Comparison of ENCODE assay signal across 1 cellular context in the genomic region with DNA sequence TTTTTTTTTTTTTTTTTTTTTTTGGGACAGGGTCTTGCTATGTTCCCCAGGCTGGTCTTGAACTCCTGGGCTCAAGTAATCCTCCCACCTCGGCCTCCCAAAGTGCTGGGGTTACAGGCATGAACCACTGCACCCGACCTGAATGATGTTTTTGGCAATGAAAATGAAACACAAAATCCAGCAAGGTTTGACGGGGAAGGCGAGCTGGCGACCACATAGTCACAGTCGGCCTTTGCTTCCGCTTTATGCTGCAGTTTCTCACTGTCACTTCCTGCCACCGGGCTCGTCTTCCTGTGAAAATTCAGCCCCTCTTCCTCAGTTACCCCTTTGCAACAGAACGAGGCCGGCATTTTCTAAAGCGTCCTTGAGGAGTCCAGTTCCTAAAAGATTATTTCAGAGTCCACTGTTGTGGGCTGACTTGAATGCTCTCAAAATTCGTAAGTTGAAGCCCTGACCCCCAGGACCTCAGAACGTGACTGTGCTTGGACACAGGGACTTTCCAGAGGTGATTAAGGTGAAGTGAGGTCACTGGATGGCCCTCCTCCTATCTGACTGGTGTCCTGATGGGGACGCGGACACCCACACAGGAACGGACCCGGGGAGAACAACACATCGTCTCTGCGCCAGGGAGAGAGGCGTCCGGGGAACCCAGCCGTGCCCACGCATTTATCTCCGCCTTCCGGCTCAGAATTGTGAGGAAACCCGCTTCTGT.
TF ChIP-seq lines count a peak whose summit lies in the region.

No MANE protein-coding gene starts in this region.

TF ChIP-seq in HepG2, 621 proteins besides CTCF, POLR2A, EP300 and RAD21 (continued from another document and continues in another):
- no peak for TF ChIP-seq ZNF761 (CRISPR knock-in tag; conservative IDR thresholded peaks at IDR 0.05)
- TF ChIP-seq SMARCC2 (IDR thresholded peaks at IDR 0.05): no peak
- TF ChIP-seq ZNF891 (CRISPR knock-in tag; IDR thresholded peaks at IDR 0.05): 0 out of 2 replicates have a peak, but pooled peaks have one; percentile 40
- TF ChIP-seq HDAC6 (IDR thresholded peaks at IDR 0.05; ENCODE audit: low read depth, low read length): no peak
- no peak for TF ChIP-seq SKI (IDR thresholded peaks at IDR 0.05; ENCODE audit: partially characterized antibody)
- TF ChIP-seq MAFG (CRISPR knock-in tag; IDR thresholded peaks at IDR 0.05): no peak
- no peak for TF ChIP-seq HHEX (CRISPR knock-in tag; IDR thresholded peaks at IDR 0.05)
- peak; percentile 79 for TF ChIP-seq ELF1 (CRISPR knock-in tag; IDR thresholded peaks at IDR 0.05)
- TF ChIP-seq MTA3 (CRISPR knock-in tag; IDR thresholded peaks at IDR 0.05): no peak
- TF ChIP-seq, protein P1, sequence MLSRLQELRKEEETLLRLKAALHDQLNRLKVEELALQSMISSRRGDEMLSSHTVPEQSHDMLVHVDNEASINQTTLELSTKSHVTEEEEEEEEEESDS (CRISPR knock-in tag; IDR thresholded peaks at IDR 0.05; ENCODE audit: borderline replicate concordance): no peak
- TF ChIP-seq CBX1 (IDR thresholded peaks at IDR 0.05; ENCODE audit: low read depth): no peak
- TF ChIP-seq, protein P2, sequence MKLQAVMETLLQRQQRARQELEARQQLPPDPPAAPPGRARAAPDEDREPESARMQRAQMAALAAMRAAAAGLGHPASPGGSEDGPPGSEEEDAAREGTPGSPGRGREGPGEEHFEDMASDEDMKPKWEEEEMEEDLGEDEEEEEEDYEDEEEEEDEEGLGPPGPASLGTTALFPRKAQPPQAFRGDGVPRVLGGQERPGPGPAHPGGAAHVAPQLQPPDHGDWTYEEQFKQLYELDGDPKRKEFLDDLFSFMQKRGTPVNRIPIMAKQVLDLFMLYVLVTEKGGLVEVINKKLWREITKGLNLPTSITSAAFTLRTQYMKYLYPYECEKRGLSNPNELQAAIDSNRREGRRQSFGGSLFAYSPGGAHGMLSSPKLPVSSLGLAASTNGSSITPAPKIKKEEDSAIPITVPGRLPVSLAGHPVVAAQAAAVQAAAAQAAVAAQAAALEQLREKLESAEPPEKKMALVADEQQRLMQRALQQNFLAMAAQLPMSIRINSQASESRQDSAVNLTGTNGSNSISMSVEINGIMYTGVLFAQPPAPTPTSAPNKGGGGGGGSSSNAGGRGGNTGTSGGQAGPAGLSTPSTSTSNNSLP (IDR thresholded peaks at IDR 0.05; ENCODE audit: low read depth, low read length): no peak
- TF ChIP-seq, protein P3, sequence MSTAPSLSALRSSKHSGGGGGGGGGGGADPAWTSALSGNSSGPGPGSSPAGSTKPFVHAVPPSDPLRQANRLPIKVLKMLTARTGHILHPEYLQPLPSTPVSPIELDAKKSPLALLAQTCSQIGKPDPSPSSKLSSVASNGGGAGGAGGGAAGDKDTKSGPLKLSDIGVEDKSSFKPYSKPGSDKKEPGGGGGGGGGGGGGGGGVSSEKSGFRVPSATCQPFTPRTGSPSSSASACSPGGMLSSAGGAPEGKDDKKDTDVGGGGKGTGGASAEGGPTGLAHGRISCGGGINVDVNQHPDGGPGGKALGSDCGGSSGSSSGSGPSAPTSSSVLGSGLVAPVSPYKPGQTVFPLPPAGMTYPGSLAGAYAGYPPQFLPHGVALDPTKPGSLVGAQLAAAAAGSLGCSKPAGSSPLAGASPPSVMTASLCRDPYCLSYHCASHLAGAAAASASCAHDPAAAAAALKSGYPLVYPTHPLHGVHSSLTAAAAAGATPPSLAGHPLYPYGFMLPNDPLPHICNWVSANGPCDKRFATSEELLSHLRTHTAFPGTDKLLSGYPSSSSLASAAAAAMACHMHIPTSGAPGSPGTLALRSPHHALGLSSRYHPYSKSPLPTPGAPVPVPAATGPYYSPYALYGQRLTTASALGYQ (CRISPR knock-in tag; IDR thresholded peaks at IDR 0.05): no peak
- TF ChIP-seq ZNF501 (CRISPR knock-in tag; IDR thresholded peaks at IDR 0.05): no peak; the same call in 1 of the 2 replicates
- no peak for TF ChIP-seq ZNF713 (CRISPR knock-in tag; IDR thresholded peaks at IDR 0.05)
- TF ChIP-seq ZFP41 (CRISPR knock-in tag; IDR thresholded peaks at IDR 0.05; ENCODE audit: borderline replicate concordance): no peak
- no peak for TF ChIP-seq ZNF468 (CRISPR knock-in tag; IDR thresholded peaks at IDR 0.05)
- no peak for TF ChIP-seq KLF11 (CRISPR knock-in tag; IDR thresholded peaks at IDR 0.05)
- no peak for TF ChIP-seq NFE2L2 (IDR thresholded peaks at IDR 0.05; ENCODE audit: low read length)
- peak; percentile 74 for TF ChIP-seq GABPA (IDR thresholded peaks at IDR 0.05; ENCODE audit: low read depth, low read length)
- TF ChIP-seq GABPA (CRISPR knock-in tag; IDR thresholded peaks at IDR 0.05; ENCODE audit: low read depth): peak; percentile 92
- TF ChIP-seq YY1 (IDR thresholded peaks at IDR 0.05; ENCODE audit: insufficient read depth, insufficient replicate concordance, low read depth, low read length): no peak
- TF ChIP-seq CREM (IDR thresholded peaks at IDR 0.05): peak; percentile 56; the same call in 1 of the 2 replicates
- TF ChIP-seq CREM (CRISPR knock-in tag; IDR thresholded peaks at IDR 0.05): no peak
- TF ChIP-seq, protein P4, sequence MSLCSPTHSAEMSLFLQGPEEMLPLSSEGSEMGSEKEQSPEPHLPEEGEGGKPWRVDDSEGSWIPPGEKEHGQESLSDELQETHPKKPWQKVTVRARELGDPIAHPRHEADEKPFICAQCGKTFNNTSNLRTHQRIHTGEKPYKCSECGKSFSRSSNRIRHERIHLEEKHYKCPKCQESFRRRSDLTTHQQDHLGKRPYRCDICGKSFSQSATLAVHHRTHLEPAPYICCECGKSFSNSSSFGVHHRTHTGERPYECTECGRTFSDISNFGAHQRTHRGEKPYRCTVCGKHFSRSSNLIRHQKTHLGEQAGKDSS (CRISPR knock-in tag; IDR thresholded peaks at IDR 0.05; ENCODE audit: borderline replicate concordance, low read depth): no peak
- no peak for TF ChIP-seq SNAPC2 (CRISPR knock-in tag; IDR thresholded peaks at IDR 0.05)
- no peak for TF ChIP-seq DNMT1 (CRISPR knock-in tag; IDR thresholded peaks at IDR 0.05)
- TF ChIP-seq ZNF33B (CRISPR knock-in tag; IDR thresholded peaks at IDR 0.05): 0 out of 2 replicates have a peak, but pooled peaks have one; percentile 18
- no peak for TF ChIP-seq ZNF552 (CRISPR knock-in tag; IDR thresholded peaks at IDR 0.05; ENCODE audit: borderline replicate concordance)
- TF ChIP-seq ATF1 (CRISPR knock-in tag; IDR thresholded peaks at IDR 0.05): no peak
- TF ChIP-seq NCOA5 (CRISPR knock-in tag; IDR thresholded peaks at IDR 0.05): no peak
- TF ChIP-seq, protein P5, sequence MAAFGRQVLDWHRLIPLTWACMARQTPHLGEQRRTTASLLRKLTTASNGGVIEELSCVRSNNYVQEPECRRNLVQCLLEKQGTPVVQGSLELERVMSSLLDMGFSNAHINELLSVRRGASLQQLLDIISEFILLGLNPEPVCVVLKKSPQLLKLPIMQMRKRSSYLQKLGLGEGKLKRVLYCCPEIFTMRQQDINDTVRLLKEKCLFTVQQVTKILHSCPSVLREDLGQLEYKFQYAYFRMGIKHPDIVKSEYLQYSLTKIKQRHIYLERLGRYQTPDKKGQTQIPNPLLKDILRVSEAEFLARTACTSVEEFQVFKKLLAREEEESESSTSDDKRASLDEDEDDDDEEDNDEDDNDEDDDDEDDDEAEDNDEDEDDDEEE (CRISPR knock-in tag; IDR thresholded peaks at IDR 0.05): no peak
- TF ChIP-seq THAP11 (CRISPR knock-in tag; IDR thresholded peaks at IDR 0.05): peak; percentile 55
- no peak for TF ChIP-seq PHB2 (IDR thresholded peaks at IDR 0.05; ENCODE audit: partially characterized antibody)
- no peak for TF ChIP-seq ZFP36L1 (CRISPR knock-in tag; IDR thresholded peaks at IDR 0.05)
- TF ChIP-seq ZNF672 (CRISPR knock-in tag; IDR thresholded peaks at IDR 0.05): no peak
- TF ChIP-seq, protein P6, sequence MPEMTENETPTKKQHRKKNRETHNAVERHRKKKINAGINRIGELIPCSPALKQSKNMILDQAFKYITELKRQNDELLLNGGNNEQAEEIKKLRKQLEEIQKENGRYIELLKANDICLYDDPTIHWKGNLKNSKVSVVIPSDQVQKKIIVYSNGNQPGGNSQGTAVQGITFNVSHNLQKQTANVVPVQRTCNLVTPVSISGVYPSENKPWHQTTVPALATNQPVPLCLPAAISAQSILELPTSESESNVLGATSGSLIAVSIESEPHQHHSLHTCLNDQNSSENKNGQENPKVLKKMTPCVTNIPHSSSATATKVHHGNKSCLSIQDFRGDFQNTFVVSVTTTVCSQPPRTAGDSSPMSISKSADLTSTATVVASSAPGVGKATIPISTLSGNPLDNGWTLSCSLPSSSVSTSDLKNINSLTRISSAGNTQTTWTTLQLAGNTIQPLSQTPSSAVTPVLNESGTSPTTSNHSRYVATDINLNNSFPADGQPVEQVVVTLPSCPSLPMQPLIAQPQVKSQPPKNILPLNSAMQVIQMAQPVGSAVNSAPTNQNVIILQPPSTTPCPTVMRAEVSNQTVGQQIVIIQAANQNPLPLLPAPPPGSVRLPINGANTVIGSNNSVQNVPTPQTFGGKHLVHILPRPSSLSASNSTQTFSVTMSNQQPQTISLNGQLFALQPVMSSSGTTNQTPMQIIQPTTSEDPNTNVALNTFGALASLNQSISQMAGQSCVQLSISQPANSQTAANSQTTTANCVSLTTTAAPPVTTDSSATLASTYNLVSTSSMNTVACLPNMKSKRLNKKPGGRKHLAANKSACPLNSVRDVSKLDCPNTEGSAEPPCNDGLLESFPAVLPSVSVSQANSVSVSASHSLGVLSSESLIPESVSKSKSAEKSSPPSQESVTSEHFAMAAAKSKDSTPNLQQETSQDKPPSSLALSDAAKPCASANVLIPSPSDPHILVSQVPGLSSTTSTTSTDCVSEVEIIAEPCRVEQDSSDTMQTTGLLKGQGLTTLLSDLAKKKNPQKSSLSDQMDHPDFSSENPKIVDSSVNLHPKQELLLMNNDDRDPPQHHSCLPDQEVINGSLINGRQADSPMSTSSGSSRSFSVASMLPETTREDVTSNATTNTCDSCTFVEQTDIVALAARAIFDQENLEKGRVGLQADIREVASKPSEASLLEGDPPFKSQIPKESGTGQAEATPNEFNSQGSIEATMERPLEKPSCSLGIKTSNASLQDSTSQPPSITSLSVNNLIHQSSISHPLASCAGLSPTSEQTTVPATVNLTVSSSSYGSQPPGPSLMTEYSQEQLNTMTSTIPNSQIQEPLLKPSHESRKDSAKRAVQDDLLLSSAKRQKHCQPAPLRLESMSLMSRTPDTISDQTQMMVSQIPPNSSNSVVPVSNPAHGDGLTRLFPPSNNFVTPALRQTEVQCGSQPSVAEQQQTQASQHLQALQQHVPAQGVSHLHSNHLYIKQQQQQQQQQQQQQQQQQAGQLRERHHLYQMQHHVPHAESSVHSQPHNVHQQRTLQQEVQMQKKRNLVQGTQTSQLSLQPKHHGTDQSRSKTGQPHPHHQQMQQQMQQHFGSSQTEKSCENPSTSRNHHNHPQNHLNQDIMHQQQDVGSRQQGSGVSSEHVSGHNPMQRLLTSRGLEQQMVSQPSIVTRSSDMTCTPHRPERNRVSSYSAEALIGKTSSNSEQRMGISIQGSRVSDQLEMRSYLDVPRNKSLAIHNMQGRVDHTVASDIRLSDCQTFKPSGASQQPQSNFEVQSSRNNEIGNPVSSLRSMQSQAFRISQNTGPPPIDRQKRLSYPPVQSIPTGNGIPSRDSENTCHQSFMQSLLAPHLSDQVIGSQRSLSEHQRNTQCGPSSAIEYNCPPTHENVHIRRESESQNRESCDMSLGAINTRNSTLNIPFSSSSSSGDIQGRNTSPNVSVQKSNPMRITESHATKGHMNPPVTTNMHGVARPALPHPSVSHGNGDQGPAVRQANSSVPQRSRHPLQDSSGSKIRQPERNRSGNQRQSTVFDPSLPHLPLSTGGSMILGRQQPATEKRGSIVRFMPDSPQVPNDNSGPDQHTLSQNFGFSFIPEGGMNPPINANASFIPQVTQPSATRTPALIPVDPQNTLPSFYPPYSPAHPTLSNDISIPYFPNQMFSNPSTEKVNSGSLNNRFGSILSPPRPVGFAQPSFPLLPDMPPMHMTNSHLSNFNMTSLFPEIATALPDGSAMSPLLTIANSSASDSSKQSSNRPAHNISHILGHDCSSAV (CRISPR knock-in tag; IDR thresholded peaks at IDR 0.05; ENCODE audit: borderline replicate concordance): no peak
- TF ChIP-seq, protein P7, sequence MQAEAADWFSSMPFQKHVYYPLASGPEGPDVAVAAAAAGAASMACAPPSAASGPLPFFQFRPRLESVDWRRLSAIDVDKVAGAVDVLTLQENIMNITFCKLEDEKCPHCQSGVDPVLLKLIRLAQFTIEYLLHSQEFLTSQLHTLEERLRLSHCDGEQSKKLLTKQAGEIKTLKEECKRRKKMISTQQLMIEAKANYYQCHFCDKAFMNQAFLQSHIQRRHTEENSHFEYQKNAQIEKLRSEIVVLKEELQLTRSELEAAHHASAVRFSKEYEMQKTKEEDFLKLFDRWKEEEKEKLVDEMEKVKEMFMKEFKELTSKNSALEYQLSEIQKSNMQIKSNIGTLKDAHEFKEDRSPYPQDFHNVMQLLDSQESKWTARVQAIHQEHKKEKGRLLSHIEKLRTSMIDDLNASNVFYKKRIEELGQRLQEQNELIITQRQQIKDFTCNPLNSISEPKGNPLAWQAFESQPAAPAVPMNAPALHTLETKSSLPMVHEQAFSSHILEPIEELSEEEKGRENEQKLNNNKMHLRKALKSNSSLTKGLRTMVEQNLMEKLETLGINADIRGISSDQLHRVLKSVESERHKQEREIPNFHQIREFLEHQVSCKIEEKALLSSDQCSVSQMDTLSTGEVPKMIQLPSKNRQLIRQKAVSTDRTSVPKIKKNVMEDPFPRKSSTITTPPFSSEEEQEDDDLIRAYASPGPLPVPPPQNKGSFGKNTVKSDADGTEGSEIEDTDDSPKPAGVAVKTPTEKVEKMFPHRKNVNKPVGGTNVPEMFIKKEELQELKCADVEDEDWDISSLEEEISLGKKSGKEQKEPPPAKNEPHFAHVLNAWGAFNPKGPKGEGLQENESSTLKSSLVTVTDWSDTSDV (CRISPR knock-in tag; IDR thresholded peaks at IDR 0.05): no peak
- TF ChIP-seq CCDC6 (CRISPR knock-in tag; IDR thresholded peaks at IDR 0.05): no peak
- TF ChIP-seq, protein P8, sequence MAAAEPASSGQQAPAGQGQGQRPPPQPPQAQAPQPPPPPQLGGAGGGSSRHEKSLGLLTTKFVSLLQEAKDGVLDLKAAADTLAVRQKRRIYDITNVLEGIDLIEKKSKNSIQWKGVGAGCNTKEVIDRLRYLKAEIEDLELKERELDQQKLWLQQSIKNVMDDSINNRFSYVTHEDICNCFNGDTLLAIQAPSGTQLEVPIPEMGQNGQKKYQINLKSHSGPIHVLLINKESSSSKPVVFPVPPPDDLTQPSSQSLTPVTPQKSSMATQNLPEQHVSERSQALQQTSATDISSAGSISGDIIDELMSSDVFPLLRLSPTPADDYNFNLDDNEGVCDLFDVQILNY (CRISPR knock-in tag; conservative IDR thresholded peaks at IDR 0.05): no peak
- no peak for TF ChIP-seq JARID2 (CRISPR knock-in tag; IDR thresholded peaks at IDR 0.05; ENCODE audit: insufficient replicate concordance)
- TF ChIP-seq MBD4 (IDR thresholded peaks at IDR 0.05; ENCODE audit: borderline replicate concordance, low read length): no peak
- TF ChIP-seq ZNF343 (CRISPR knock-in tag; IDR thresholded peaks at IDR 0.05): no peak
- no peak for TF ChIP-seq ZNF776 (CRISPR knock-in tag; IDR thresholded peaks at IDR 0.05)
